Comparison of ENCODE assay signal across 17 cellular contexts in genomic region chrX:36198575-36198974, GRCh38.
"Had no signal": no experiment of that assay in that cellular context is flagged by ENCODE, and none has a peak within 500 bp of the region (broad histone marks: within the 10 kb centered on the region; RNA-seq: fewer than 3 reads in every experiment).

No MANE protein-coding gene starts in this region.

- H3K27me3 Mint-ChIP-seq: activated CD4-positive, alpha-beta memory T cell treated with anti-CD3 and anti-CD28 coated beads, Interleukin-2, amount 10 ng/mL, durations not matched to agents 7 days and 5 days; activated CD4-positive, alpha-beta T cell treated with anti-CD3 and anti-CD28 coated beads, Interleukin-2, amount 10 ng/mL, durations not matched to agents 24 days and 14 days; activated naive CD4-positive, alpha-beta T cell treated with anti-CD3 and anti-CD28 coated beads, Interleukin-2, amount 10 ng/mL, durations not matched to agents 7 days and 5 days; naive B cell; stimulated activated naive CD8-positive, alpha-beta T cell treated with anti-CD3 and anti-CD28 coated beads, Interleukin-15, amount 100 ng/mL, for 72 hours; T-helper 17 cell had no signal

- ATAC-seq: activated T-cell treated with anti-CD3 and anti-CD28 coated beads, Interleukin-2, amount 50 U/mL, for 72 hours; left colon; right lobe of liver; stimulated activated naive CD8-positive, alpha-beta T cell treated with anti-CD3 and anti-CD28 coated beads, Interleukin-15, amount 100 ng/mL, for 72 hours; T-helper 17 cell had no signal

- H3K27ac Mint-ChIP-seq: activated CD4-positive, alpha-beta memory T cell treated with anti-CD3 and anti-CD28 coated beads, Interleukin-2, amount 10 ng/mL, durations not matched to agents 7 days and 5 days; activated CD4-positive, alpha-beta T cell treated with anti-CD3 and anti-CD28 coated beads, Interleukin-2, amount 10 ng/mL, durations not matched to agents 24 days and 14 days; activated naive CD4-positive, alpha-beta T cell treated with anti-CD3 and anti-CD28 coated beads, Interleukin-2, amount 10 ng/mL, durations not matched to agents 7 days and 5 days; activated T-cell treated with anti-CD3 and anti-CD28 coated beads, Interleukin-2, amount 50 U/mL, for 72 hours; naive B cell; stimulated activated naive CD8-positive, alpha-beta T cell treated with anti-CD3 and anti-CD28 coated beads, Interleukin-15, amount 100 ng/mL, for 72 hours; T-helper 17 cell had no signal

- H3K27me3 ChIP-seq: right lobe of liver, tibial nerve had no signal

- H3K9me3 ChIP-seq: right lobe of liver, tibial nerve had no signal

- H3K4me1 Mint-ChIP-seq: activated CD4-positive, alpha-beta memory T cell treated with anti-CD3 and anti-CD28 coated beads, Interleukin-2, amount 10 ng/mL, durations not matched to agents 7 days and 5 days; activated CD4-positive, alpha-beta T cell treated with anti-CD3 and anti-CD28 coated beads, Interleukin-2, amount 10 ng/mL, durations not matched to agents 24 days and 14 days; activated naive CD4-positive, alpha-beta T cell treated with anti-CD3 and anti-CD28 coated beads, Interleukin-2, amount 10 ng/mL, durations not matched to agents 7 days and 5 days; naive B cell; neural crest cell; stimulated activated naive CD8-positive, alpha-beta T cell treated with anti-CD3 and anti-CD28 coated beads, Interleukin-15, amount 100 ng/mL, for 72 hours; T-helper 17 cell had no signal

- H3K36me3 Mint-ChIP-seq: activated naive CD4-positive, alpha-beta T cell treated with anti-CD3 and anti-CD28 coated beads, Interleukin-2, amount 10 ng/mL, durations not matched to agents 7 days and 5 days; naive B cell had no signal

- H3K9me3 Mint-ChIP-seq: activated CD4-positive, alpha-beta T cell treated with anti-CD3 and anti-CD28 coated beads, Interleukin-2, amount 10 ng/mL, durations not matched to agents 24 days and 14 days; activated naive CD4-positive, alpha-beta T cell treated with anti-CD3 and anti-CD28 coated beads, Interleukin-2, amount 10 ng/mL, durations not matched to agents 7 days and 5 days; stimulated activated naive CD8-positive, alpha-beta T cell treated with anti-CD3 and anti-CD28 coated beads, Interleukin-15, amount 100 ng/mL, for 72 hours had no signal

- H3K36me3 ChIP-seq: right lobe of liver, tibial nerve had no signal

- H3K27ac ChIP-seq: right lobe of liver, tibial nerve had no signal

- H3K4me3 ChIP-seq: right lobe of liver, skin epidermis, tibial nerve had no signal

- H3K4me3 Mint-ChIP-seq: activated CD4-positive, alpha-beta memory T cell treated with anti-CD3 and anti-CD28 coated beads, Interleukin-2, amount 10 ng/mL, durations not matched to agents 7 days and 5 days; activated CD4-positive, alpha-beta T cell treated with anti-CD3 and anti-CD28 coated beads, Interleukin-2, amount 10 ng/mL, durations not matched to agents 24 days and 14 days; activated naive CD4-positive, alpha-beta T cell treated with anti-CD3 and anti-CD28 coated beads, Interleukin-2, amount 10 ng/mL, durations not matched to agents 7 days and 5 days; activated T-cell treated with anti-CD3 and anti-CD28 coated beads, Interleukin-2, amount 50 U/mL, for 72 hours; naive B cell; neural crest cell; stimulated activated naive CD8-positive, alpha-beta T cell treated with anti-CD3 and anti-CD28 coated beads, Interleukin-15, amount 100 ng/mL, for 72 hours; T-helper 17 cell had no signal

- H3K4me1 ChIP-seq: right lobe of liver, tibial nerve had no signal

- DNase-seq: activated CD4-positive, alpha-beta memory T cell treated with anti-CD3 and anti-CD28 coated beads, Interleukin-2, amount 10 ng/mL, durations not matched to agents 7 days and 5 days; activated CD4-positive, alpha-beta T cell treated with anti-CD3 and anti-CD28 coated beads, Interleukin-2, amount 10 ng/mL, durations not matched to agents 24 days and 14 days; activated effector memory CD4-positive, alpha-beta T cell treated with Interleukin-2 at 50 U/mL for 16 hours; activated naive CD4-positive, alpha-beta T cell treated with anti-CD3 and anti-CD28 coated beads, Interleukin-2, amount 10 ng/mL, durations not matched to agents 7 days and 5 days; activated T-cell treated with anti-CD3 and anti-CD28 coated beads, Interleukin-2, amount 50 U/mL, for 72 hours; amygdala; hippocampal formation; left colon; naive B cell; occipital lobe; right lobe of liver; stimulated activated CD4-positive, alpha-beta T cell treated with anti-CD3 and anti-CD28 coated beads, Interleukin-1b, Interleukin-23, amount 100 ng/mL, for 48 hours; stimulated activated naive CD8-positive, alpha-beta T cell treated with anti-CD3 and anti-CD28 coated beads, Interleukin-15, amount 100 ng/mL, for 72 hours; T-helper 17 cell had no signal
